Comparison of ENCODE assay signal across 15 cellular contexts in genomic region chr2:222920657-222921186, GRCh38. TPM values are rescaled to one million over a fixed set of nuclear protein-coding genes. Genes with fewer than 3 reads are reported as not detected.
DNase-seq lines count a peak whose midpoint lies in the region; ATAC-seq and TF ChIP-seq lines count a peak whose summit lies in the region.
"Had no signal": no experiment of that assay in that cellular context is flagged by ENCODE, and none has a peak within 500 bp of the region (broad histone marks: within the 10 kb centered on the region; RNA-seq: fewer than 3 reads in every experiment).

No MANE protein-coding gene starts in this region.

- peaks cover 5% of the 10 kb centered on the region for H3K79me1 ChIP-seq in mesendoderm (ENCODE audit: low read length)

- H3K9ac ChIP-seq in mesendoderm (ENCODE audit: low read length) = no peak overlapping the region
- H3K9ac ChIP-seq: BLaER1 treated with 17β-estradiol and CSF1 and Interleukin-3, amounts not matched to agents 10 nM and 100 nM had no signal

- no peak overlapping the region for H2BK5ac ChIP-seq in mesendoderm (ENCODE audit: low read length)

- H3K4me2 ChIP-seq in mesendoderm (ENCODE audit: low read length) = no peak overlapping the region

- no peak overlapping the region for H2AK5ac ChIP-seq in mesendoderm (ENCODE audit: low read length)

- POLR2A ChIA-PET in WTC11 (lab: Charles Lee) = no interaction called here
- POLR2A ChIA-PET in activated CD4-positive, alpha-beta T cell treated with anti-CD3 and anti-CD28 coated beads, Interleukin-2, amount 10 ng/mL, durations not matched to agents 7 days and 5 days (lab: Charles Lee) = no interaction called here

- H3K4me3 Mint-ChIP-seq in activated T-cell treated with anti-CD3 and anti-CD28 coated beads, Interleukin-2, amount 50 U/mL, for 24 hours = no peak overlapping the region
- no peak overlapping the region for H3K4me3 Mint-ChIP-seq in activated T-cell treated with anti-CD3 and anti-CD28 coated beads, Interleukin-2, amount 50 U/mL, for 72 hours
- H3K4me3 Mint-ChIP-seq in WTC11 (no peak overlapping the region), memory B cell (no peak overlapping the region)
- no peak overlapping the region for H3K4me3 Mint-ChIP-seq in activated CD4-positive, alpha-beta T cell treated with anti-CD3 and anti-CD28 coated beads, Interleukin-2, amount 10 ng/mL, durations not matched to agents 7 days and 5 days

- H4K8ac ChIP-seq in mesendoderm (ENCODE audit: low read depth, low read length) = no peak overlapping the region

- no CpG with 5 or more reads among the region's 5 CpGs for WGBS in mesendoderm (ENCODE audit: extremely low coverage, insufficient coverage, low lambda C conversion rate)

- H3K18ac ChIP-seq in mesendoderm (ENCODE audit: low read length) = no peak overlapping the region

- H3K23ac ChIP-seq in mesendoderm (ENCODE audit: low read length) = no peak overlapping the region

- H3K4ac ChIP-seq in mesendoderm (ENCODE audit: low read depth, low read length) = no peak overlapping the region

- H3K27ac Mint-ChIP-seq in activated T-cell treated with anti-CD3 and anti-CD28 coated beads, Interleukin-2, amount 50 U/mL, for 24 hours = peak overlapping the region; percentile 8
- H3K27ac Mint-ChIP-seq in activated T-cell treated with anti-CD3 and anti-CD28 coated beads, Interleukin-2, amount 50 U/mL, for 72 hours = no peak overlapping the region
- H3K27ac Mint-ChIP-seq in WTC11 = peak overlapping the region; percentile 53
- H3K27ac Mint-ChIP-seq in memory B cell = peak overlapping the region; percentile 3
- no peak overlapping the region for H3K27ac Mint-ChIP-seq in activated CD4-positive, alpha-beta T cell treated with anti-CD3 and anti-CD28 coated beads, Interleukin-2, amount 10 ng/mL, durations not matched to agents 7 days and 5 days

- H3K4me3 ChIP-seq in mesendoderm (ENCODE audit: low read length) = no peak overlapping the region
- H3K4me3 ChIP-seq: BLaER1 treated with 17β-estradiol and CSF1 and Interleukin-3, amounts not matched to agents 10 nM and 100 nM had no signal

- no peaks in the 10 kb centered on the region for H3K4me1 Mint-ChIP-seq in activated T-cell treated with anti-CD3 and anti-CD28 coated beads, Interleukin-2, amount 50 U/mL, for 24 hours (ENCODE audit: low read depth)
- no peaks in the 10 kb centered on the region for H3K4me1 Mint-ChIP-seq in activated T-cell treated with anti-CD3 and anti-CD28 coated beads, Interleukin-2, amount 50 U/mL, for 72 hours (ENCODE audit: low read depth)
- peaks cover 32% of the 10 kb centered on the region for H3K4me1 Mint-ChIP-seq in WTC11
- H3K4me1 Mint-ChIP-seq in memory B cell = no peaks in the 10 kb centered on the region
- peaks cover 3% of the 10 kb centered on the region for H3K4me1 Mint-ChIP-seq in activated CD4-positive, alpha-beta T cell treated with anti-CD3 and anti-CD28 coated beads, Interleukin-2, amount 10 ng/mL, durations not matched to agents 7 days and 5 days

- no peak overlapping the region for H3K56ac ChIP-seq in mesendoderm (ENCODE audit: low read length)

- H3K36me3 Mint-ChIP-seq in activated T-cell treated with anti-CD3 and anti-CD28 coated beads, Interleukin-2, amount 50 U/mL, for 24 hours (ENCODE audit: low read depth) = peaks cover 75% of the 10 kb centered on the region
- H3K36me3 Mint-ChIP-seq in activated T-cell treated with anti-CD3 and anti-CD28 coated beads, Interleukin-2, amount 50 U/mL, for 72 hours (ENCODE audit: insufficient read depth in 2 of 2) = peaks cover 3 to 11% of the 10 kb centered on the region in 2 donors
- H3K36me3 Mint-ChIP-seq in WTC11 (peaks cover 48% of the 10 kb centered on the region), memory B cell (peaks cover 22% of the 10 kb centered on the region)
- peaks cover 21% of the 10 kb centered on the region for H3K36me3 Mint-ChIP-seq in activated CD4-positive, alpha-beta T cell treated with anti-CD3 and anti-CD28 coated beads, Interleukin-2, amount 10 ng/mL, durations not matched to agents 7 days and 5 days (ENCODE audit: low read depth)

- CTCF ChIA-PET in WTC11 (lab: Charles Lee) = interaction anchor here (1.5 kb wide), 1 partner anchor 124 kb away, joined by 3 read pairs; no protein-coding TSS in a partner anchor
- CTCF ChIA-PET in activated CD4-positive, alpha-beta T cell treated with anti-CD3 and anti-CD28 coated beads, Interleukin-2, amount 10 ng/mL, durations not matched to agents 7 days and 5 days (lab: Charles Lee) = no interaction called here

- H4K5ac ChIP-seq in mesendoderm (ENCODE audit: low read length) = no peak overlapping the region

- ATAC-seq in activated T-cell treated with anti-CD3 and anti-CD28 coated beads, Interleukin-2, amount 50 U/mL, for 72 hours (replicated peaks in 1 of 2) = no peak
- ATAC-seq in WTC11 = peak; percentile 79
- ATAC-seq in memory B cell (ENCODE audit: low read depth) = no peak
- ATAC-seq in GM18861 (IDR thresholded peaks at IDR 0.05; ENCODE audit: unreplicated experiment) = no peak

- peaks cover 2% of the 10 kb centered on the region for H3K79me2 ChIP-seq in mesendoderm (ENCODE audit: control insufficient read depth, insufficient read depth, low read length)

- H2BK120ac ChIP-seq in mesendoderm (ENCODE audit: low read depth, low read length) = no peak overlapping the region

- TF ChIP-seq CTCF in WTC11 (IDR thresholded peaks at IDR 0.05) = no peak

- no peak overlapping the region for H2BK15ac ChIP-seq in mesendoderm (replicated peaks; ENCODE audit: low read depth)

- no peaks in the 10 kb centered on the region for H3K27me3 ChIP-seq in mesendoderm (ENCODE audit: insufficient read depth, low read length, poor library complexity)
- H3K27me3 ChIP-seq: BLaER1 treated with 17β-estradiol and CSF1 and Interleukin-3, amounts not matched to agents 10 nM and 100 nM had no signal

- no peaks in the 10 kb centered on the region for H3K27me3 Mint-ChIP-seq in activated T-cell treated with anti-CD3 and anti-CD28 coated beads, Interleukin-2, amount 50 U/mL, for 24 hours
- no peaks in the 10 kb centered on the region for H3K27me3 Mint-ChIP-seq in activated T-cell treated with anti-CD3 and anti-CD28 coated beads, Interleukin-2, amount 50 U/mL, for 72 hours (ENCODE audit: low read depth)
- H3K27me3 Mint-ChIP-seq in WTC11 (ENCODE audit: low read depth) = no peaks in the 10 kb centered on the region
- H3K27me3 Mint-ChIP-seq in memory B cell = no peaks in the 10 kb centered on the region
- H3K27me3 Mint-ChIP-seq in activated CD4-positive, alpha-beta T cell treated with anti-CD3 and anti-CD28 coated beads, Interleukin-2, amount 10 ng/mL, durations not matched to agents 7 days and 5 days = no peaks in the 10 kb centered on the region

- no peak for DNase-seq in activated T-cell treated with anti-CD3 and anti-CD28 coated beads, Interleukin-2, amount 50 U/mL, for 24 hours
- no peak for DNase-seq in activated T-cell treated with anti-CD3 and anti-CD28 coated beads, Interleukin-2, amount 50 U/mL, for 72 hours
- DNase-seq in WTC11 (ENCODE audit: low spot score) = no peak
- no peak for DNase-seq in memory B cell (ENCODE audit: low spot score in 2 of 2)
- DNase-seq in mesendoderm = no peak
- DNase-seq in activated CD4-positive, alpha-beta T cell treated with anti-CD3 and anti-CD28 coated beads, Interleukin-2, amount 50 U/mL, for 48 hours = no peak
- no peak for DNase-seq in activated CD4-positive, alpha-beta T cell treated with anti-CD3 and anti-CD28 coated beads, Interleukin-2, amount 10 ng/mL, durations not matched to agents 7 days and 5 days
- DNase-seq: DMS79 treated with DMSO at 0.1 percent for 48 hours, KG1, NCI-H1048, NCI-H2081 treated with DMSO at 0.1 percent for 48 hours, NCI-H524, Right ventricle myocardium superior had no signal

- H3K9me3 Mint-ChIP-seq in activated T-cell treated with anti-CD3 and anti-CD28 coated beads, Interleukin-2, amount 50 U/mL, for 24 hours = no peaks in the 10 kb centered on the region
- no peaks in the 10 kb centered on the region for H3K9me3 Mint-ChIP-seq in activated T-cell treated with anti-CD3 and anti-CD28 coated beads, Interleukin-2, amount 50 U/mL, for 72 hours
- no peaks in the 10 kb centered on the region for H3K9me3 Mint-ChIP-seq in WTC11
- no peaks in the 10 kb centered on the region for H3K9me3 Mint-ChIP-seq in memory B cell
- H3K9me3 Mint-ChIP-seq in activated CD4-positive, alpha-beta T cell treated with anti-CD3 and anti-CD28 coated beads, Interleukin-2, amount 10 ng/mL, durations not matched to agents 7 days and 5 days = no peaks in the 10 kb centered on the region

- H3K36me3 ChIP-seq in mesendoderm (ENCODE audit: control insufficient read depth, insufficient read depth, low read length) = peaks cover 2% of the 10 kb centered on the region

- H3K4me1 ChIP-seq in mesendoderm (ENCODE audit: control insufficient read depth, low read depth, low read length) = no peaks in the 10 kb centered on the region

- no peak overlapping the region for H3K27ac ChIP-seq in mesendoderm (ENCODE audit: low read depth, low read length)

TF ChIP-seq in WTC11, 78 proteins besides CTCF, POLR2A, EP300 and RAD21 (continues in another document):
- TF ChIP-seq ZMAT4 (CRISPR knock-in tag; IDR thresholded peaks at IDR 0.05) (no peak), ATF1 (CRISPR knock-in tag; IDR thresholded peaks at IDR 0.05) (no peak)

RNA-seq across cellular contexts. Expression of gene ACSL3, which starts 59.9 kb away (rescaled TPM):
- total RNA-seq in activated T-cell treated with anti-CD3 and anti-CD28 coated beads, Interleukin-2, amount 50 U/mL, for 72 hours = 10 to 100 TPM; 63.3 to 69.3 TPM
- total RNA-seq in WTC11 (2021) = 78.4 to 100 TPM (median 82.2 TPM) in 3 replicates
- polyA plus RNA-seq in mesendoderm (2013, experiment 1 of 2) = 81.5 TPM
- polyA plus RNA-seq in mesendoderm (2013, experiment 2 of 2) = 84.2 TPM
- 10 to 100 TPM; 37.6 to 43.0 TPM for total RNA-seq in activated CD4-positive, alpha-beta T cell treated with anti-CD3 and anti-CD28 coated beads, Interleukin-2, amount 10 ng/mL, durations not matched to agents 7 days and 5 days

Comparison
In these comparisons a context has a peak if more than half of its experiments do, and no peak if none do; other contexts are left out.
1. H3K27ac Mint-ChIP-seq: peak in activated T-cell treated with anti-CD3 and anti-CD28 coated beads, Interleukin-2, amount 50 U/mL, for 24 hours (single experiment), WTC11 (single experiment) and memory B cell (single experiment); none in activated T-cell treated with anti-CD3 and anti-CD28 coated beads, Interleukin-2, amount 50 U/mL, for 72 hours (single experiment) and activated CD4-positive, alpha-beta T cell treated with anti-CD3 and anti-CD28 coated beads, Interleukin-2, amount 10 ng/mL, durations not matched to agents 7 days and 5 days (single experiment).